Comparison of ENCODE assay signal across 9 cellular contexts in genomic region chr15:73244333-73244732, GRCh38.
DNase-seq lines count a peak whose midpoint lies in the region; FAIRE-seq and TF ChIP-seq lines count a peak whose summit lies in the region.
"Had no signal": no experiment of that assay in that cellular context is flagged by ENCODE, and none has a peak within 500 bp of the region (broad histone marks: within the 10 kb centered on the region; RNA-seq: fewer than 3 reads in every experiment).

No MANE protein-coding gene starts in this region.

- H3K36me3 ChIP-seq in bronchial epithelial cell (ENCODE audit: control insufficient read depth, insufficient read depth, low read length) = no peaks in the 10 kb centered on the region

- DNase-seq in SHP77 (lab: John Stamatoyannopoulos, UW) = peak; percentile 9 to 36
- no peak for DNase-seq in SHP77 treated with DMSO at 0.1 percent for 48 hours (lab: John Stamatoyannopoulos, UW)
- peak; percentile 41 for DNase-seq in bronchial epithelial cell (ENCODE audit: low read depth)
- DNase-seq in renal cortical epithelial cell (ENCODE audit: low read depth) = peak; percentile 40
- DNase-seq in activated gamma-delta T cell (lab: John Stamatoyannopoulos, UW) = no peak
- no peak for DNase-seq in DMS153 (lab: John Stamatoyannopoulos, UW)
- DNase-seq in NCI-H446 (lab: John Stamatoyannopoulos, UW) = no peak
- DNase-seq: pancreas had no signal

- FAIRE-seq in bronchial epithelial cell (lab: Jason Lieb, UNC) = no peak
- FAIRE-seq: pancreas had no signal

- no peak overlapping the region for H3K4me3 ChIP-seq in bronchial epithelial cell (ENCODE audit: low read depth, low read length)
- H3K4me3 ChIP-seq: pancreas had no signal

- no peaks in the 10 kb centered on the region for H3K27me3 ChIP-seq in bronchial epithelial cell (ENCODE audit: control insufficient read depth, insufficient read depth, low read length)
- H3K27me3 ChIP-seq: pancreas had no signal

- TF ChIP-seq CTCF in LNCAP (IDR thresholded peaks at IDR 0.05) (peak; percentile 62), bronchial epithelial cell (IDR thresholded peaks at IDR 0.05; ENCODE audit: insufficient read depth, low read length, severe bottlenecking) (peak; percentile 53)

Comparison
In these comparisons a context has a peak if more than half of its experiments do, and no peak if none do; other contexts are left out.
1. DNase-seq: peak in SHP77 (2 of 2), bronchial epithelial cell (single experiment) and renal cortical epithelial cell (single experiment); none in SHP77 treated with DMSO at 0.1 percent for 48 hours (single experiment), activated gamma-delta T cell (single experiment), DMS153 (single experiment) and NCI-H446 (0 of 2).